26 cellular contexts compared by ENCODE assay signal in genomic region chrX:136487647-136488046, GRCh38. TPM values are rescaled to one million over a fixed set of nuclear protein-coding genes. Genes with fewer than 3 reads are reported as not detected.
"Had no signal": no experiment of that assay in that cellular context is flagged by ENCODE, and none has a peak within 500 bp of the region (broad histone marks: within the 10 kb centered on the region; RNA-seq: fewer than 3 reads in every experiment).

Gene BRS3, plus strand, starts transcription at chrX:136487947. Its CDS starts 168 bp downstream, at chrX:136488115.

- H3K4me3 ChIP-seq: K562 had no signal

- H3K9me2 ChIP-seq: SK-N-SH had no signal

- FAIRE-seq: HTR-8/SVneo, K562 had no signal

- H3K9me3 Mint-ChIP-seq: T-cell had no signal

- H3K36me3 Mint-ChIP-seq: IgD-negative memory B cell, T-cell had no signal

- H3K9ac ChIP-seq: KMS-11, SK-N-SH had no signal

- H3K4me1 Mint-ChIP-seq: T-cell had no signal

- ATAC-seq: K562, Panc1, T-cell had no signal

- H3K9me3 ChIP-seq: SK-N-SH had no signal

- H3K4me2 ChIP-seq: KMS-11, SK-N-SH had no signal

- DNase-seq: MV-4-11, NCI-H1048, NCI-H1105, NCI-H1417, NCI-H1436 treated with DMSO at 0.1 percent for 48 hours, NCI-H187, NCI-H2029, NCI-H2081 treated with DMSO at 0.1 percent for 48 hours, NCI-H2227 treated with DMSO at 0.1 percent for 48 hours, NCI-H526 treated with DMSO at 0.1 percent for 48 hours, NCI-H774, SHP77, SK-N-SH, SW 1271, T-cell had no signal

- H3K4me3 Mint-ChIP-seq: IgD-negative memory B cell, T-cell had no signal

- H3K27ac ChIP-seq: HL-60, KMS-11, RWPE1 had no signal

- H3K27ac Mint-ChIP-seq: IgD-negative memory B cell, T-cell had no signal

RNA-seq across cellular contexts. Expression of gene BRS3, which starts in this region (rescaled TPM):
- total RNA-seq: K562, LHCN-M2, MCF 10A, NCI-H460, SK-MEL-5, T-cell had no signal
- polyA plus RNA-seq: IgD-negative memory B cell, K562, SK-N-SH had no signal
